In the genomic region with DNA sequence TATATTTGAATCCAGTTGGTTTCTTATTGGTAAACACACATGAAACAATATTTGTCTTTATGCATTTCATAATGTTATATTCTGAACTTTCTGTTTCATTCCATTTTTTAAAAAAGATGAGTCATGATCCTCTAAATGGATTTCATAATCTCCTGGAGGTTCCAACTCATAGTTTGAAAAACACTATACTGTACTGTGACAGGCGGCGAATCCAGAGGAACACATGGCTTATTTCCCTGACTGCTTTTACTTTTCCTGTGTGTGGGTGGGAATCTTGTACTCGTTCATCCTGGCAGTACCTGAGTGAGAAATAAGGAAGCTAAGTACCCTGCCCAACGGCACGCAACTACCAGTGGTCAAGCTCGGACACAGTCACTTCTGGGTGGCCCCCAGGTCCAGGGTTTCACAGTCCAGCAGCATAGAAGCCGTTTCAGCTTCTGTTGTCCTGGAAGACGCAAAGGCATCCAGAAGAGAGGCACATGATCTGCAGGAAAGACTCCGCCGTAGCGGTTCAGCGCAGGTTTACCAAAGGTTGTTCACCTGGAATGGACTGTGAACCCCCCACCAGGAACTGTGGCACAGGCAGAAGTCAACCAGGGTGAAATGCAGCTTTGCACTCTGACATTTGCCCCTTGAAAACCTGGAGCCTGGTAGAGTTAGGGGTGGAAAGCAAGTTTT, we compare ENCODE assay signal across 11 cellular contexts.
DNase-seq lines count a peak whose midpoint lies in the region; ATAC-seq, FAIRE-seq and TF ChIP-seq lines count a peak whose summit lies in the region.
"Had no signal": no experiment of that assay in that cellular context is flagged by ENCODE, and none has a peak within 500 bp of the region (broad histone marks: within the 10 kb centered on the region; RNA-seq: fewer than 3 reads in every experiment).

No MANE protein-coding gene starts in this region.

- H3K36me3 ChIP-seq in pancreas (no peaks in the 10 kb centered on the region), H7 (replicated peaks; ENCODE audit: control insufficient read depth, insufficient read depth, low read length) (no peaks in the 10 kb centered on the region)

- peak overlapping the region in 3 of 4 donors; percentile 1 to 42 (median 27) for H3K27ac ChIP-seq in pancreas

- H3K4me3 ChIP-seq in foreskin fibroblast (ENCODE audit: low read depth in 1 of 2, low read length in 2 of 2) = peak overlapping the region in 1 of 2 donors; percentile 10
- peak overlapping the region in 1 of 4 donors; percentile 2 for H3K4me3 ChIP-seq in pancreas
- no peak overlapping the region for H3K4me3 ChIP-seq in H7 (ENCODE audit: insufficient read depth, low read depth, low read length)

- DNase-seq in Daoy (ENCODE audit: low read depth) (peak; percentile 19), foreskin fibroblast (peak; percentile 29 to 63), pancreas (peak in 2 of 6 donors; percentile 38 to 39), GM10266 (ENCODE audit: extremely low spot score) (no peak), cerebellar nuclear complex (lab: John Stamatoyannopoulos, UW) (no peak), COLO668 (lab: John Stamatoyannopoulos, UW; ENCODE audit: unreplicated experiment) (no peak), H7 (no peak)
- DNase-seq: CD8-positive, alpha-beta T cell; naive B cell had no signal

- FAIRE-seq in pancreas (lab: Jason Lieb, UNC) = no peak
- FAIRE-seq: H54 had no signal

- no peaks in the 10 kb centered on the region for H3K9me3 ChIP-seq in pancreas

- H3K27me3 ChIP-seq in pancreas (no peaks in the 10 kb centered on the region), H7 (ENCODE audit: control insufficient read depth, insufficient read depth, low read length) (no peaks in the 10 kb centered on the region)

- ATAC-seq in SK-N-SH treated with all-trans-retinoic acid at 6 μM for 48 hours = peak; percentile 77
- peak; percentile 65 to 86 (median 84) for ATAC-seq in pancreas
- ATAC-seq: CD8-positive, alpha-beta T cell had no signal

- peaks cover 16 to 58% (median 41%) of the 10 kb centered on the region in 3 donors for H3K4me1 ChIP-seq in pancreas

- TF ChIP-seq CTCF in foreskin fibroblast (IDR thresholded peaks at IDR 0.05; ENCODE audit: low read depth, low read length) (no peak), pancreas (IDR thresholded peaks at IDR 0.05) (no peak), GM10266 (IDR thresholded peaks at IDR 0.05; ENCODE audit: control insufficient read depth, insufficient read depth, low read depth, missing control alignments) (no peak)

- WGBS in pancreas, 2 donors = 43 to 45% methylated on average over 12 of the region's 12 CpGs

- intact Hi-C loops in pancreas (cut with DNase I) = no loop called here

TF ChIP-seq in SK-N-SH treated with all-trans-retinoic acid at 6 μM for 48 hours, 23 proteins besides CTCF, POLR2A, EP300 and RAD21:
- no peak for TF ChIP-seq PPARA (CRISPR knock-in tag; IDR thresholded peaks at IDR 0.05; ENCODE audit: borderline replicate concordance)
- no peak for TF ChIP-seq BACH2 (CRISPR knock-in tag; IDR thresholded peaks at IDR 0.05; ENCODE audit: borderline replicate concordance)
- TF ChIP-seq ZNF70 (CRISPR knock-in tag; IDR thresholded peaks at IDR 0.05) = no peak

Comparison
In these comparisons a context has a peak if more than half of its experiments do, and no peak if none do; other contexts are left out.
1. DNase-seq: peak in Daoy (single experiment) and foreskin fibroblast (2 of 2); none in GM10266 (single experiment), cerebellar nuclear complex (0 of 2), COLO668 (single experiment) and H7 (single experiment).